Comparison of ENCODE assay signal across 8 cellular contexts in the genomic region with DNA sequence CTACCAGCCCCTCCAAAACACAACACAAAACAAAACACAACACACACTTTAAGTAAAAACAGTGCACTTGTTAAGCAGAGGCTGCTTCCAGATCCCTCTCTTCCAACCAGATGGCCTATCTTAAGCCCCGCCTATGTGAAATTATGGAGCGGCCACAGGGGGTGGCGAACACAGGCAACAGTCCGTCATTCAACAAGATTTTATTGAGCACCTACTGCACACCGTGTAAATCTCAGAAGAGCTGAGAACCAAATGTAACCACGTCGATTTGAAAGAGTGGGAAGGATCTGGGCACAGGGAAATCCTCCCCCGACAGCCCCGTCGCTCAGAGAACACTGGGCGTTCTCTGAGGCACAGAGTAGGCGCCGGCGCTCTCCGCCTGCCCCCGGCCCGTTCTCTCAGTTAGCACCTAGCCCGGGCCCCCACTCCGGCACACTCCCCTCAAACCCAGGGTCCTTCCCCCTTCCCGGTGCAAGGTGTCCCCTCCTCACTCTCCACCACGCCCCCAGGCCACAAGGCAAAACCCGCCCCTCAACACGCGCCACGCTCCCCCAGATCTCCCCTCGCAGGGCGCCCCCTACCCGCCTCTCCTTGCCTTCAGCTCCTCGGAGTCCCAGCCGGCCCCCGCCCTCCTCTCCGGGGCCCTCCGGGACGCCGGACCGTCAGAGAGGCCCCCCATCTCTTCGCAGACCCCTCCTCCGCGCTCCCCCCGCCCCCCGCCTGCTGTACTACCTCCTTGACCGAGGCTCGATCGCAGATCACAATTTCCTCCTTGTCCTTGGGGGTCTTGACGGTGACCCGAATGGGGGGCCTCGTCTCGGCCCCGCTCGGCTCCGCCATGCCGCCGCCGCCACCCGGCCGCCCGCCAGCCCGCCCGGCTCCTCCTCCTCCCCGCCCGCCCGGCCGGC. TPM values are rescaled to one million over a fixed set of nuclear protein-coding genes. Genes with fewer than 3 reads are reported as not detected.
A peak's percentile ranks its signal among the peaks of the same experiment; 100 is the strongest.
DNase-seq lines count a peak whose midpoint lies in the region; ATAC-seq and TF ChIP-seq lines count a peak whose summit lies in the region.

No MANE protein-coding gene starts in this region.

- CTCF ChIA-PET in HEK293 (lab: Yijun Ruan, JAX) = interaction anchor here (0.6 to 1.4 kb wide), 6 partner anchors 12 to 118 kb away, joined by 3 to 5 read pairs (median 4); no protein-coding TSS in a partner anchor
- CTCF ChIA-PET in activated CD4-positive, alpha-beta memory T cell treated with anti-CD3 and anti-CD28 coated beads for 36 hours (lab: Charles Lee) = interaction anchor here (0.7 to 2.2 kb wide), 6 partner anchors 14 to 197 kb away, joined by 3 to 11 read pairs (median 4); partner anchors contain the start of genes SSR2 and SYT11

- peaks cover 27% of the 10 kb centered on the region for H3K4me1 Mint-ChIP-seq in activated CD4-positive, alpha-beta memory T cell treated with anti-CD3 and anti-CD28 coated beads for 36 hours (ENCODE audit: low read depth)

- TF ChIP-seq CTCF in HEK293 (tag by site-specific recombination; IDR thresholded peaks at IDR 0.05) = peak; percentile 91

- H3K4me3 ChIP-seq in HEK293 (ENCODE audit: low read depth, low read length) (peak overlapping the region; percentile 76), duodenal mucosa (ENCODE audit: low read depth in 1 of 2, low read length in 2 of 2) (peak overlapping the region; percentile 71 to 78)

- peak overlapping the region; percentile 78 for H3K27ac Mint-ChIP-seq in activated CD4-positive, alpha-beta memory T cell treated with anti-CD3 and anti-CD28 coated beads for 36 hours

- no peaks in the 10 kb centered on the region for H3K27me3 ChIP-seq in duodenal mucosa (ENCODE audit: control insufficient read depth in 1 of 2, insufficient read depth in 2 of 2, low read length in 2 of 2)

- no peak for ATAC-seq in HG03196 (IDR thresholded peaks at IDR 0.05; ENCODE audit: unreplicated experiment)

- intact Hi-C loops in activated CD4-positive, alpha-beta memory T cell treated with anti-CD3 and anti-CD28 coated beads for 36 hours (cut with micrococcal nuclease) = loop anchor here (10.0 kb wide), 1 partner anchor 308 kb away; no protein-coding TSS in a partner anchor

- H3K9me3 ChIP-seq in HEK293 (ENCODE audit: control insufficient read depth, insufficient read depth, low read depth, low read length) (no peaks in the 10 kb centered on the region), duodenal mucosa (ENCODE audit: control insufficient read depth in 1 of 2, low read length in 2 of 2) (no peaks in the 10 kb centered on the region)

- POLR2A ChIA-PET in HEK293 (lab: Yijun Ruan, JAX) = interaction anchor here (0.8 kb wide), 1 partner anchor 27 kb away, joined by 3 read pairs; no protein-coding TSS in a partner anchor
- POLR2A ChIA-PET in activated CD4-positive, alpha-beta memory T cell treated with anti-CD3 and anti-CD28 coated beads for 36 hours (lab: Charles Lee) = interaction anchor here (0.7 to 1.1 kb wide), 2 partner anchors 37 to 48 kb away, joined by 3 to 4 read pairs; no protein-coding TSS in a partner anchor

- H3K4me1 ChIP-seq in HEK293 (ENCODE audit: control insufficient read depth, insufficient read depth, low read length) (no peaks in the 10 kb centered on the region), duodenal mucosa (ENCODE audit: control insufficient read depth in 1 of 2, insufficient read depth in 2 of 2, low read length in 2 of 2) (peaks cover 7 to 24% of the 10 kb centered on the region in 2 donors)

- peaks cover 15% of the 10 kb centered on the region for H3K36me3 Mint-ChIP-seq in activated CD4-positive, alpha-beta memory T cell treated with anti-CD3 and anti-CD28 coated beads for 36 hours

- no peaks in the 10 kb centered on the region for H3K9me3 Mint-ChIP-seq in activated CD4-positive, alpha-beta memory T cell treated with anti-CD3 and anti-CD28 coated beads for 36 hours

- DNase-seq in CD1c-positive myeloid dendritic cell (ENCODE audit: extremely low spot score) = peak; percentile 67
- DNase-seq in NCI-H526 (lab: John Stamatoyannopoulos, UW) = peak; percentile 79 to 90
- peak; percentile 79 for DNase-seq in activated CD4-positive, alpha-beta memory T cell treated with anti-CD3 and anti-CD28 coated beads for 36 hours
- DNase-seq in lung microvascular endothelial cell (ENCODE audit: low read depth in 2 of 2) = peak; percentile 76 to 82
- peak; percentile 49 to 63 (median 49) for DNase-seq in stimulated activated CD4-positive, alpha-beta T cell treated with anti-CD3 and anti-CD28 coated beads, TNF-alpha, amount 100 ng/mL, for 4 hours (ENCODE audit: low read depth in 3 of 3)

- H3K36me3 ChIP-seq in HEK293 (ENCODE audit: control insufficient read depth in 2 of 2, insufficient read depth in 1 of 2, low read length in 2 of 2) (peaks cover 0 to 47% of the 10 kb centered on the region in 2 experiments; a peak in 2 of 3 replicates), duodenal mucosa (ENCODE audit: control insufficient read depth in 1 of 2, insufficient read depth in 2 of 2, low read length in 2 of 2) (peaks cover 5 to 24% of the 10 kb centered on the region in 2 donors)

- H3K4me3 Mint-ChIP-seq in activated CD4-positive, alpha-beta memory T cell treated with anti-CD3 and anti-CD28 coated beads for 36 hours = peak overlapping the region; percentile 93

- H3K27ac ChIP-seq in HEK293 (ENCODE audit: extremely low read depth, low read depth, low read length) = peak overlapping the region; percentile 56
- no peak overlapping the region for H3K27ac ChIP-seq in duodenal mucosa (ENCODE audit: low read depth, low read length)

- H3K9ac ChIP-seq in duodenal mucosa (ENCODE audit: low read depth in 1 of 2, low read length in 2 of 2) = peak overlapping the region; percentile 44 to 60

- no peaks in the 10 kb centered on the region for H3K27me3 Mint-ChIP-seq in activated CD4-positive, alpha-beta memory T cell treated with anti-CD3 and anti-CD28 coated beads for 36 hours

TF ChIP-seq in HEK293, 187 proteins besides CTCF, POLR2A, EP300 and RAD21 (continues in another document):
- TF ChIP-seq REPIN1 (tag by site-specific recombination; IDR thresholded peaks at IDR 0.05; ENCODE audit: low read depth) (peak; percentile 66), TSHZ1 (tag by site-specific recombination; IDR thresholded peaks at IDR 0.05; ENCODE audit: borderline replicate concordance) (no peak), GLI4 (tag by site-specific recombination; IDR thresholded peaks at IDR 0.05) (no peak), KLF7 (tag by site-specific recombination; IDR thresholded peaks at IDR 0.05; ENCODE audit: borderline replicate concordance) (0 out of 2 replicates have a peak, but pooled peaks have one; percentile 15), ZNF416 (tag by site-specific recombination; IDR thresholded peaks at IDR 0.05) (no peak), ZNF600 (tag by site-specific recombination; IDR thresholded peaks at IDR 0.05) (0 out of 2 replicates have a peak, but pooled peaks have one; percentile 23), ZBTB8A (tag by site-specific recombination; IDR thresholded peaks at IDR 0.05) (peak; percentile 88), ZNF394 (tag by site-specific recombination; IDR thresholded peaks at IDR 0.05; ENCODE audit: borderline replicate concordance) (peak; percentile 18; the same call in 1 of the 2 replicates), ZNF521 (tag by site-specific recombination; IDR thresholded peaks at IDR 0.05) (no peak), ZNF792 (tag by site-specific recombination; IDR thresholded peaks at IDR 0.05) (peak; percentile 97)

RNA-seq across cellular contexts. Expression of gene UBQLN4, which starts 0.5 kb away (rescaled TPM):
- total RNA-seq in activated CD4-positive, alpha-beta memory T cell treated with anti-CD3 and anti-CD28 coated beads for 36 hours = 10 to 100 TPM; 32.7 to 32.9 TPM
- total RNA-seq in lung microvascular endothelial cell = 9.8 and 12.1 TPM in 2 replicates

RNA-seq across cellular contexts. Expression of gene LAMTOR2, which starts 1.5 kb away (rescaled TPM):
- total RNA-seq in activated CD4-positive, alpha-beta memory T cell treated with anti-CD3 and anti-CD28 coated beads for 36 hours = 10 to 100 TPM; 61.4 to 65.1 TPM
- 98.6 and 101 TPM in 2 replicates for total RNA-seq in lung microvascular endothelial cell

RNA-seq across cellular contexts. Expression of gene RAB25, which starts 7.8 kb away (rescaled TPM):
- under 1 TPM; 0.52 to 0.56 TPM for total RNA-seq in activated CD4-positive, alpha-beta memory T cell treated with anti-CD3 and anti-CD28 coated beads for 36 hours
- not detected in 2 replicates for total RNA-seq in lung microvascular endothelial cell

RNA-seq across cellular contexts. Expression of gene MEX3A, which starts 29.1 kb away (rescaled TPM):
- total RNA-seq in activated CD4-positive, alpha-beta memory T cell treated with anti-CD3 and anti-CD28 coated beads for 36 hours = under 1 TPM; 0.43 to 0.51 TPM
- 3.4 and 4.8 TPM in 2 replicates for total RNA-seq in lung microvascular endothelial cell

RNA-seq across cellular contexts. Expression of gene SSR2, which starts 32.4 kb away (rescaled TPM):
- total RNA-seq in activated CD4-positive, alpha-beta memory T cell treated with anti-CD3 and anti-CD28 coated beads for 36 hours = 100 to 1,000 TPM; 171 to 175 TPM
- total RNA-seq in lung microvascular endothelial cell = 342 and 396 TPM in 2 replicates
